ENCODE assay signal across 36 cellular contexts in genomic region chr6:53803081-53803860, GRCh38.
DNase-seq lines count a peak whose midpoint lies in the region; ATAC-seq, FAIRE-seq and TF ChIP-seq lines count a peak whose summit lies in the region.
"Had no signal": no experiment of that assay in that cellular context is flagged by ENCODE, and none has a peak within 500 bp of the region (broad histone marks: within the 10 kb centered on the region; RNA-seq: fewer than 3 reads in every experiment).

No MANE protein-coding gene starts in this region.

- H3K27me3 ChIP-seq in tibial artery: no peaks in the 10 kb centered on the region
- H3K27me3 ChIP-seq: breast epithelium, esophagus squamous epithelium, gastroesophageal sphincter, stomach, tibial nerve had no signal

- no peak for FAIRE-seq in RCC 7860 (lab: Jason Lieb, UNC)
- FAIRE-seq: GM12878 had no signal

- no peak overlapping the region for H3K4me3 ChIP-seq in astrocyte of the spinal cord (ENCODE audit: low read depth, low read length)
- peak overlapping the region; percentile 9 to 28 for H3K4me3 ChIP-seq in tibial artery
- H3K4me3 ChIP-seq: breast epithelium, esophagus squamous epithelium, gastroesophageal sphincter, GM12878, left ventricle myocardium inferior, PC-9, skin epidermis, stomach, tibial nerve had no signal

- in situ Hi-C loops in astrocyte of the spinal cord (cut with HindIII; ENCODE audit: low sequenced_read_pairs): no loop called here

- H3K4me1 ChIP-seq in tibial artery: peaks cover 0 to 77% (median 47%) of the 10 kb centered on the region in 4 donors
- H3K4me1 ChIP-seq: breast epithelium had no signal

- no peaks in the 10 kb centered on the region for H3K9me3 ChIP-seq in tibial artery
- H3K9me3 ChIP-seq: breast epithelium, esophagus squamous epithelium, gastroesophageal sphincter, left ventricle myocardium inferior, stomach, tibial nerve had no signal

- no peak for ATAC-seq in GM21360 (IDR thresholded peaks at IDR 0.05; ENCODE audit: unreplicated experiment)
- ATAC-seq: gastroesophageal sphincter, GM12878, natural killer cell had no signal

- no peak for TF ChIP-seq CTCF in astrocyte of the spinal cord (IDR thresholded peaks at IDR 0.05; ENCODE audit: low read depth, low read length)
- TF ChIP-seq CTCF in tibial artery (IDR thresholded peaks at IDR 0.05): no peak

- no peaks in the 10 kb centered on the region for H3K36me3 ChIP-seq in tibial artery
- H3K36me3 ChIP-seq: breast epithelium, esophagus squamous epithelium, gastroesophageal sphincter, left ventricle myocardium inferior, stomach, tibial nerve, WERI-Rb-1 had no signal

- peak overlapping the region; percentile 62 to 72 for H3K27ac ChIP-seq in tibial artery
- H3K27ac ChIP-seq: breast epithelium, C4-2B, esophagus squamous epithelium, gastroesophageal sphincter, left ventricle myocardium inferior, PC-9, skin epidermis, tibial nerve, WERI-Rb-1 had no signal

- DNase-seq in ELR (ENCODE audit: low read depth): peak; percentile 40
- DNase-seq in astrocyte of the spinal cord (ENCODE audit: low read depth, low spot score): peak; percentile 32
- peak; percentile 70 for DNase-seq in iris pigment epithelial cell (ENCODE audit: low read depth)
- no peak for DNase-seq in tibial artery
- DNase-seq in T-helper 2 cell: no peak
- no peak for DNase-seq in NCI-H82 (lab: John Stamatoyannopoulos, UW)
- DNase-seq in RCC 7860 (ENCODE audit: low spot score): no peak
- DNase-seq: ACHN; activated CD4-positive, alpha-beta T cell treated with anti-CD3 and anti-CD28 coated beads, Interleukin-2, amount 10 ng/mL, durations not matched to agents 24 days and 14 days; activated gamma-delta T cell; activated T-cell treated with anti-CD3 and anti-CD28 coated beads, Interleukin-2, amount 50 U/mL, for 24 hours; Calu3; DND-41; endodermal cell; esophagus squamous epithelium; GOT3; hypothalamus; left ventricle myocardium inferior; natural killer cell; NCI-H1694 treated with DMSO at 0.1 percent for 48 hours; NCI-H2171; NCI-H510A treated with DMSO at 0.1 percent for 48 hours; occipital lobe; PC-9; Right ventricle myocardium superior; stimulated activated CD8-positive, alpha-beta memory T cell treated with anti-CD3 and anti-CD28 coated beads, Interleukin-4, amount 100 ng/mL, for 48 hours; stomach; T-helper 9 cell had no signal

- intact Hi-C loops in tibial artery (cut with DNase I; ENCODE audit: low total_unique reads): no loop called here

Comparison
In these comparisons a context has a peak if more than half of its experiments do, and no peak if none do; other contexts are left out.
1. DNase-seq: peak in ELR (single experiment), astrocyte of the spinal cord (single experiment) and iris pigment epithelial cell (single experiment); none in tibial artery (0 of 2), T-helper 2 cell (0 of 5), NCI-H82 (single experiment) and RCC 7860 (single experiment).